In the genomic region with DNA sequence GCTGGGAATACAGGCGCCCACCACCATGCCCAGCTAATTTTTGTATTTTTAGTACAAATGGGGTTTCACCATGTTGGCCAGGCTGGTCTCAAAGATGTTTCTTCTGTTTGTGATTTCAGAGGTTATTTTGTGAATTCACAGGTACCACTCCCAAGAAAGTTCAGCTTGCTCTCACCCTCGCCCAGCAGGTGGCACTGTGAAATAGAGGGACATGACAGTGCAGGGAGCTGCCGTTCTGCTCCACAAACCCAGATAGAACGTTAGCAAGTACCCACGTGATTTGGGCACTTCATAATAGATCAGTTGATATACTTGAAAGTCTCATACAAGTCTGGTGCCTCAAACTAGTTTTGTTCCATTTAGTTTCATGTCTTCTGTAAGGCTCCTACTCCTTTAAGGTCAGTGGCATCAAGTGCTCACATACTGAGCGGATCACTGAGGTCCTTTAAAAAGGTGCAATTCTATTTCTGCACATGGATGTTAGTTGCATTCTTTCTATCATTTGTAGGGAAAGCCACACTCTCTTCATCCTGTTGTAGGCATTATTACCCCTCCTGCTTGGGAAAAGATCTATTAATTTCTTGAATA, we compare ENCODE assay signal across 8 cellular contexts. TPM values are rescaled to one million over a fixed set of nuclear protein-coding genes. Genes with fewer than 3 reads are reported as not detected.
DNase-seq lines count a peak whose midpoint lies in the region; ATAC-seq, FAIRE-seq and TF ChIP-seq lines count a peak whose summit lies in the region.

No MANE protein-coding gene starts in this region.

- FAIRE-seq in HTR-8/SVneo (lab: Jason Lieb, UNC), result peak; percentile 98

- H4K20me1 ChIP-seq in OCI-LY3 (ENCODE audit: insufficient read depth, low read length), result peaks cover 13% of the 10 kb centered on the region

- H3K9ac ChIP-seq in OCI-LY3 (ENCODE audit: low read length), result no peak overlapping the region

- peak overlapping the region; percentile 2 for H3K4me3 ChIP-seq in CD4-positive, CD25-positive, alpha-beta regulatory T cell (ENCODE audit: low read depth, low read length)
- no peak overlapping the region for H3K4me3 ChIP-seq in OCI-LY3 (ENCODE audit: low read length)
- no peak overlapping the region for H3K4me3 ChIP-seq in esophagus muscularis mucosa

- no peaks in the 10 kb centered on the region for H3K79me2 ChIP-seq in OCI-LY3 (ENCODE audit: low read length)

- peaks cover 25 to 29% (median 27%) of the 10 kb centered on the region in 4 donors for H3K4me1 Mint-ChIP-seq in CD4-positive, CD25-positive, alpha-beta regulatory T cell
- H3K4me1 Mint-ChIP-seq in natural killer cell treated with Interleukin-12 subunit alpha and Interleukin-12 subunit beta and Interleukin-15 and Interleukin-18, amount 100 ng/mL, for 72 hours (ENCODE audit: low read depth in 2 of 2), result peaks cover 33 to 44% of the 10 kb centered on the region in 2 donors
- peaks cover 28 to 41% of the 10 kb centered on the region in 2 donors for H3K4me1 Mint-ChIP-seq in stimulated activated naive B cell treated with anti-CD40 and anti-IgM and Interleukin-4, amounts not matched to agents 10 μg/mL and 1 μg/mL and 100 μg/mL, for 72 hours

- no peak overlapping the region for H3K27ac ChIP-seq in CD4-positive, CD25-positive, alpha-beta regulatory T cell (ENCODE audit: insufficient read depth, low read length, poor library complexity, severe bottlenecking)
- no peak overlapping the region for H3K27ac ChIP-seq in OCI-LY3 (ENCODE audit: low read length)
- peak overlapping the region in 3 of 4 donors; percentile 16 to 51 (median 22) for H3K27ac ChIP-seq in esophagus muscularis mucosa (replicated peaks in 1 of 4)

- intact Hi-C loops in esophagus muscularis mucosa (cut with DNase I), result loop anchor here (5.0 kb wide), 1 partner anchor 183 kb away; no protein-coding TSS in a partner anchor

- H3K4me3 Mint-ChIP-seq in CD4-positive, CD25-positive, alpha-beta regulatory T cell, result no peak overlapping the region
- no peak overlapping the region for H3K4me3 Mint-ChIP-seq in natural killer cell treated with Interleukin-12 subunit alpha and Interleukin-12 subunit beta and Interleukin-15 and Interleukin-18, amount 100 ng/mL, for 72 hours
- no peak overlapping the region for H3K4me3 Mint-ChIP-seq in stimulated activated naive B cell treated with anti-CD40 and anti-IgM and Interleukin-4, amounts not matched to agents 10 μg/mL and 1 μg/mL and 100 μg/mL, for 72 hours

- H3K4me2 ChIP-seq in OCI-LY3 (ENCODE audit: low read length), result peak overlapping the region; percentile 19

- peak; percentile 86 for TF ChIP-seq CTCF in OCI-LY3 (IDR thresholded peaks at IDR 0.05; ENCODE audit: low read depth, low read length)
- peak; percentile 73 to 78 (median 74) for TF ChIP-seq CTCF in esophagus muscularis mucosa (IDR thresholded peaks at IDR 0.05)

- H2AFZ ChIP-seq in OCI-LY3 (ENCODE audit: low read depth, low read length), result no peak overlapping the region

- H3K36me3 ChIP-seq in CD4-positive, CD25-positive, alpha-beta regulatory T cell (ENCODE audit: control insufficient read depth, insufficient read depth, low read length), result no peaks in the 10 kb centered on the region
- H3K36me3 ChIP-seq in OCI-LY3 (replicated peaks; ENCODE audit: low read depth, low read length) (no peaks in the 10 kb centered on the region), esophagus muscularis mucosa (no peaks in the 10 kb centered on the region)

- no peaks in the 10 kb centered on the region for H3K9me3 Mint-ChIP-seq in CD4-positive, CD25-positive, alpha-beta regulatory T cell
- peaks cover 3% of the 10 kb centered on the region for H3K9me3 Mint-ChIP-seq in natural killer cell treated with Interleukin-12 subunit alpha and Interleukin-12 subunit beta and Interleukin-15 and Interleukin-18, amount 100 ng/mL, for 72 hours
- H3K9me3 Mint-ChIP-seq in stimulated activated naive B cell treated with anti-CD40 and anti-IgM and Interleukin-4, amounts not matched to agents 10 μg/mL and 1 μg/mL and 100 μg/mL, for 72 hours, result peaks cover 0 to 3% of the 10 kb centered on the region in 2 donors

- no peaks in the 10 kb centered on the region for H3K9me3 ChIP-seq in CD4-positive, CD25-positive, alpha-beta regulatory T cell (ENCODE audit: control insufficient read depth in 2 of 2, low read length in 2 of 2)
- no peaks in the 10 kb centered on the region for H3K9me3 ChIP-seq in OCI-LY3 (ENCODE audit: insufficient read depth, low read length)
- no peaks in the 10 kb centered on the region for H3K9me3 ChIP-seq in esophagus muscularis mucosa

- TF ChIP-seq POLR2A in esophagus muscularis mucosa (IDR thresholded peaks at IDR 0.05; ENCODE audit: low read depth), result no peak

- WGBS in esophagus muscularis mucosa, result 40% methylated on average over 6 of the region's 6 CpGs

- no peak for TF ChIP-seq EP300 in esophagus muscularis mucosa (IDR thresholded peaks at IDR 0.05)

- DNase-seq in CD4-positive, CD25-positive, alpha-beta regulatory T cell, result peak; percentile 43 to 91 (median 61)
- peak; percentile 70 for DNase-seq in HTR-8/SVneo (ENCODE audit: insufficient read length, low spot score)
- DNase-seq in activated CD8-positive, alpha-beta memory T cell treated with anti-CD3 and anti-CD28 coated beads, Interleukin-2, amount 50 U/mL, for 48 hours, result peak; percentile 83
- no peak for DNase-seq in esophagus muscularis mucosa (ENCODE audit: extremely low spot score)
- DNase-seq in natural killer cell treated with Interleukin-12 subunit alpha and Interleukin-12 subunit beta and Interleukin-15 and Interleukin-18, amount 100 ng/mL, for 72 hours (ENCODE audit: low spot score), result peak; percentile 79
- DNase-seq in stimulated activated naive B cell treated with anti-CD40 and anti-IgM and Interleukin-4, amounts not matched to agents 10 μg/mL and 1 μg/mL and 100 μg/mL, for 72 hours, result peak; percentile 68

- no peaks in the 10 kb centered on the region for H3K27me3 ChIP-seq in CD4-positive, CD25-positive, alpha-beta regulatory T cell (ENCODE audit: control insufficient read depth, insufficient read depth, low read length)
- H3K27me3 ChIP-seq in OCI-LY3 (ENCODE audit: low read depth, low read length) (no peaks in the 10 kb centered on the region), esophagus muscularis mucosa (no peaks in the 10 kb centered on the region)

- H3K27ac Mint-ChIP-seq in CD4-positive, CD25-positive, alpha-beta regulatory T cell, result peak overlapping the region in 1 of 3 donors; percentile 71
- H3K27ac Mint-ChIP-seq in natural killer cell treated with Interleukin-12 subunit alpha and Interleukin-12 subunit beta and Interleukin-15 and Interleukin-18, amount 100 ng/mL, for 72 hours, result peak overlapping the region; percentile 44 to 76
- no peak overlapping the region for H3K27ac Mint-ChIP-seq in stimulated activated naive B cell treated with anti-CD40 and anti-IgM and Interleukin-4, amounts not matched to agents 10 μg/mL and 1 μg/mL and 100 μg/mL, for 72 hours

- ATAC-seq in CD4-positive, CD25-positive, alpha-beta regulatory T cell (ENCODE audit: low read depth in 2 of 2), result peak; percentile 77 to 88
- ATAC-seq in GM19468 (IDR thresholded peaks at IDR 0.05; ENCODE audit: extremely low read depth, unreplicated experiment), result peak; percentile 30
- peak; percentile 76 to 77 for ATAC-seq in natural killer cell treated with Interleukin-12 subunit alpha and Interleukin-12 subunit beta and Interleukin-15 and Interleukin-18, amount 100 ng/mL, for 72 hours
- peak; percentile 81 to 83 for ATAC-seq in stimulated activated naive B cell treated with anti-CD40 and anti-IgM and Interleukin-4, amounts not matched to agents 10 μg/mL and 1 μg/mL and 100 μg/mL, for 72 hours (replicated peaks)

- H3K27me3 Mint-ChIP-seq in CD4-positive, CD25-positive, alpha-beta regulatory T cell, result peaks cover 4% of the 10 kb centered on the region
- H3K27me3 Mint-ChIP-seq in natural killer cell treated with Interleukin-12 subunit alpha and Interleukin-12 subunit beta and Interleukin-15 and Interleukin-18, amount 100 ng/mL, for 72 hours, result no peaks in the 10 kb centered on the region
- no peaks in the 10 kb centered on the region for H3K27me3 Mint-ChIP-seq in stimulated activated naive B cell treated with anti-CD40 and anti-IgM and Interleukin-4, amounts not matched to agents 10 μg/mL and 1 μg/mL and 100 μg/mL, for 72 hours

- H3K36me3 Mint-ChIP-seq in CD4-positive, CD25-positive, alpha-beta regulatory T cell, result no peaks in the 10 kb centered on the region
- H3K36me3 Mint-ChIP-seq in natural killer cell treated with Interleukin-12 subunit alpha and Interleukin-12 subunit beta and Interleukin-15 and Interleukin-18, amount 100 ng/mL, for 72 hours, result peaks cover 6% of the 10 kb centered on the region
- H3K36me3 Mint-ChIP-seq in stimulated activated naive B cell treated with anti-CD40 and anti-IgM and Interleukin-4, amounts not matched to agents 10 μg/mL and 1 μg/mL and 100 μg/mL, for 72 hours, result peaks cover 8 to 10% of the 10 kb centered on the region in 2 donors

- peaks cover 20% of the 10 kb centered on the region for H3K4me1 ChIP-seq in CD4-positive, CD25-positive, alpha-beta regulatory T cell (ENCODE audit: control insufficient read depth, insufficient read depth, low read length, poor library complexity, severe bottlenecking)
- H3K4me1 ChIP-seq in OCI-LY3 (ENCODE audit: low read length), result peaks cover 28% of the 10 kb centered on the region
- peaks cover 13 to 38% (median 31%) of the 10 kb centered on the region in 4 donors for H3K4me1 ChIP-seq in esophagus muscularis mucosa

RNA-seq across cellular contexts. Expression of gene FILIP1L, which starts 45.4 kb away (rescaled TPM):
- total RNA-seq in CD4-positive, CD25-positive, alpha-beta regulatory T cell, result 0.37 TPM
- 1 to 10 TPM in 1 of 4 donors, under 1 TPM in 1, not detected in 2; 0.65 to 1.0 TPM for polyA plus RNA-seq in CD4-positive, CD25-positive, alpha-beta regulatory T cell
- total RNA-seq in esophagus muscularis mucosa, result 100 to 1,000 TPM; 120 to 134 (median 127) TPM
- total RNA-seq in natural killer cell treated with Interleukin-12 subunit alpha and Interleukin-12 subunit beta and Interleukin-15 and Interleukin-18, amount 100 ng/mL, for 72 hours, result under 1 TPM in 1 of 2 donors, not detected in 1; 0.19 TPM

Comparison
In these comparisons a context has a peak if more than half of its experiments do, and no peak if none do; other contexts are left out.
1. ATAC-seq: peak in every context shown above with its lines; median percentile 82 in CD4-positive, CD25-positive, alpha-beta regulatory T cell; 82 in stimulated activated naive B cell treated with anti-CD40 and anti-IgM and Interleukin-4, amounts not matched to agents 10 μg/mL and 1 μg/mL and 100 μg/mL, for 72 hours; 76 in natural killer cell treated with Interleukin-12 subunit alpha and Interleukin-12 subunit beta and Interleukin-15 and Interleukin-18, amount 100 ng/mL, for 72 hours; 30 in GM19468.
2. H3K27ac ChIP-seq: peak in esophagus muscularis mucosa (3 of 4); none in CD4-positive, CD25-positive, alpha-beta regulatory T cell (single experiment) and OCI-LY3 (single experiment).
3. RNA of gene FILIP1L, which starts 45.4 kb away (total RNA-seq): 120 to 134 TPM in esophagus muscularis mucosa; 0.37 TPM in CD4-positive, CD25-positive, alpha-beta regulatory T cell (single experiment) and 0.19 TPM in natural killer cell treated with Interleukin-12 subunit alpha and Interleukin-12 subunit beta and Interleukin-15 and Interleukin-18, amount 100 ng/mL, for 72 hours; every median in the first group is over 10 times any median in the second.